ENCODE assay signal across 8 cellular contexts in genomic region chr16:7493133-7493532, GRCh38.
"Had no signal": no experiment of that assay in that cellular context is flagged by ENCODE, and none has a peak within 500 bp of the region (broad histone marks: within the 10 kb centered on the region; RNA-seq: fewer than 3 reads in every experiment).

No MANE protein-coding gene starts in this region.

- H3K4me3 ChIP-seq: GM12878 had no signal

- ATAC-seq: GM12878 had no signal

- FAIRE-seq: G401.6, GM12878, GM12891, GM12892, GM18507, GM19239 had no signal

- DNase-seq: GDM1, GF-D8 had no signal
